In the genomic region with DNA sequence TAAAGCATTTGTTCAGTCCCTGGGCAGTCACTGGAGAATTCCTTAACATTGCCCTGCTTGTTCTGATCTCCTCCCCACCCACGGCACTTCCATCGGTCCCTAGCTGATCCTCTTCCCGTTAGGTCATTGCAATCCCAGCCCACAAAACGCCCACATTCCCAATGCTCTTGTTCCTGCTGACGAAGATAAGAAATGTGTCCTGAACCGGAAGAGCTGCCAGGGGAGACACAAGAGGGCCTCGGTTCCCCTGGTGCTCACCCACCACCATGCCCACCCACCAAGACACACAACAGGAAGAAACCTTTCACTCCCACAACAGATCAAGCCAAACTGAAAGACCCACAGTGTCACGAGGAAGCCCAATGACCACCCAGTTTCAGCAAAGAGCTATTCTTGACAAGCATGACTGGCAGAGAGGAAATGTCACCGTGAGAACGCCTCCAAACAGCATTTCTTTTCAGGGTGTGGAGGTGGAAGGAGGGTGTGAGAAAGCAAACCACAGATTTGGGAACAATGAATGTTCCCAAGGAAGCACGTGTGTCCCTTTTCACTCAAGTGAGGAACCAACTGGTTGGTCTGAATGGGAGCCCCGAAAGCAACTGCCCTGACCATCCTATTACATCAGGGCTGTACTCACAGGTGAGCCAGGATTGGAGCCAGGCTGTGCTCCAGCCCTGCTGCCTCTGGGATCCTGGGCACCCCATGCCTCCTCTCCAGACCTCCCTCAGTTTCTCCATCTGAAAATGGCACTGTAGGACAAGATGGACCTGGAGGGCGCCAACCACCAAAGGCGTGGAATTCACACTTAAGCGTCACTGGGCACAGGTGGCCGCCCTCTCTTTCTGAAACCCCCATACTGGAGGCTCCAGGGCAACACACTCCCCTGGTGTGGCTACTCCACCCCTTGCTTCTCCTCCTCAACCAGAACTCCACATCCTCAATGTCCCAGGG, we compare ENCODE assay signal across 8 cellular contexts.
DNase-seq lines count a peak whose midpoint lies in the region; TF ChIP-seq lines count a peak whose summit lies in the region.

No MANE protein-coding gene starts in this region.

- intact Hi-C loops in lower leg skin (cut with DNase I; ENCODE audit: low total_unique reads): no loop called here

- H3K27ac Mint-ChIP-seq in activated CD4-positive, alpha-beta T cell treated with anti-CD3 and anti-CD28 coated beads, Interleukin-2, amount 10 ng/mL, durations not matched to agents 7 days and 5 days: peak overlapping the region; percentile 43
- H3K27ac Mint-ChIP-seq in osteocyte (ENCODE audit: unreplicated experiment): peak overlapping the region; percentile 85

- peaks cover 53% of the 10 kb centered on the region for H3K36me3 ChIP-seq in Karpas-422 (ENCODE audit: insufficient read depth, low read length)

- no peaks in the 10 kb centered on the region for H3K27me3 Mint-ChIP-seq in activated CD4-positive, alpha-beta T cell treated with anti-CD3 and anti-CD28 coated beads, Interleukin-2, amount 10 ng/mL, durations not matched to agents 7 days and 5 days
- no peaks in the 10 kb centered on the region for H3K27me3 Mint-ChIP-seq in osteocyte (ENCODE audit: unreplicated experiment)

- H3K27me3 ChIP-seq in Karpas-422 (ENCODE audit: low read length): no peaks in the 10 kb centered on the region

- peaks cover 38% of the 10 kb centered on the region for H3K36me3 Mint-ChIP-seq in activated CD4-positive, alpha-beta T cell treated with anti-CD3 and anti-CD28 coated beads, Interleukin-2, amount 10 ng/mL, durations not matched to agents 7 days and 5 days (ENCODE audit: low read depth)
- H3K36me3 Mint-ChIP-seq in osteocyte (ENCODE audit: unreplicated experiment): peaks cover 38% of the 10 kb centered on the region

- no peaks in the 10 kb centered on the region for H3K9me3 Mint-ChIP-seq in activated CD4-positive, alpha-beta T cell treated with anti-CD3 and anti-CD28 coated beads, Interleukin-2, amount 10 ng/mL, durations not matched to agents 7 days and 5 days
- no peaks in the 10 kb centered on the region for H3K9me3 Mint-ChIP-seq in osteocyte (ENCODE audit: unreplicated experiment)

- CTCF ChIA-PET in activated CD4-positive, alpha-beta T cell treated with anti-CD3 and anti-CD28 coated beads, Interleukin-2, amount 10 ng/mL, durations not matched to agents 7 days and 5 days (lab: Charles Lee): interaction anchor here (1.4 to 2.6 kb wide), 3 partner anchors 11 to 125 kb away, joined by 5 to 10 read pairs (median 7); no protein-coding TSS in a partner anchor

- no peak overlapping the region for H3K9ac ChIP-seq in Karpas-422 (ENCODE audit: low read length)

- no peaks in the 10 kb centered on the region for H3K9me3 ChIP-seq in Karpas-422 (ENCODE audit: low read length)

- POLR2A ChIA-PET in activated CD4-positive, alpha-beta T cell treated with anti-CD3 and anti-CD28 coated beads, Interleukin-2, amount 10 ng/mL, durations not matched to agents 7 days and 5 days (lab: Charles Lee): no interaction called here

- no peaks in the 10 kb centered on the region for H4K20me1 ChIP-seq in Karpas-422 (ENCODE audit: insufficient read depth, low read depth, low read length)

- H3K4me3 ChIP-seq in Karpas-422 (ENCODE audit: low read length) (no peak overlapping the region), epithelial cell of esophagus (ENCODE audit: low read length) (no peak overlapping the region), lower leg skin (ENCODE audit: low read depth, poor library complexity, severe bottlenecking) (no peak overlapping the region)

- 64 to 66% methylated on average over 16 of the region's 16 CpGs for WGBS in lower leg skin, 2 donors

- no peak for DNase-seq in activated CD4-positive, alpha-beta T cell treated with anti-CD3 and anti-CD28 coated beads, Interleukin-2, amount 10 ng/mL, durations not matched to agents 7 days and 5 days
- no peak for DNase-seq in activated CD4-positive, alpha-beta T cell treated with anti-CD3 and anti-CD28 coated beads, Interleukin-2, amount 50 U/mL, for 1 hour
- DNase-seq in Karpas-422: no peak
- peak; percentile 78 for DNase-seq in epithelial cell of esophagus (ENCODE audit: low read depth)
- no peak for DNase-seq in osteocyte (ENCODE audit: extremely low spot score, unreplicated experiment)
- DNase-seq in activated gamma-delta T cell (lab: John Stamatoyannopoulos, UW): no peak
- DNase-seq in HT-29 (ENCODE audit: low spot score): no peak
- DNase-seq in lower leg skin (ENCODE audit: low spot score in 2 of 2): no peak

- H2AFZ ChIP-seq in Karpas-422 (ENCODE audit: low read length): no peak overlapping the region

- TF ChIP-seq CTCF in epithelial cell of esophagus (IDR thresholded peaks at IDR 0.05; ENCODE audit: insufficient read depth, low read depth, low read length, missing control alignments): no peak
- TF ChIP-seq CTCF in osteocyte (IDR thresholded peaks at IDR 0.05): no peak
- no peak for TF ChIP-seq CTCF in lower leg skin (IDR thresholded peaks at IDR 0.05)

- H3K79me2 ChIP-seq in Karpas-422 (ENCODE audit: low read length): peaks cover 72% of the 10 kb centered on the region

- peaks cover 5% of the 10 kb centered on the region for H3K4me1 Mint-ChIP-seq in activated CD4-positive, alpha-beta T cell treated with anti-CD3 and anti-CD28 coated beads, Interleukin-2, amount 10 ng/mL, durations not matched to agents 7 days and 5 days
- H3K4me1 Mint-ChIP-seq in osteocyte (ENCODE audit: unreplicated experiment): peaks cover 37% of the 10 kb centered on the region

- H3K9me2 ChIP-seq in Karpas-422 (replicated peaks; ENCODE audit: insufficient read depth, low read length): no peaks in the 10 kb centered on the region

- no peak overlapping the region for H3K4me2 ChIP-seq in Karpas-422 (ENCODE audit: low read depth, low read length, poor library complexity, severe bottlenecking)

- no peak for TF ChIP-seq POLR2A in lower leg skin (IDR thresholded peaks at IDR 0.05)

- no peak overlapping the region for H3K4me3 Mint-ChIP-seq in activated CD4-positive, alpha-beta T cell treated with anti-CD3 and anti-CD28 coated beads, Interleukin-2, amount 10 ng/mL, durations not matched to agents 7 days and 5 days
- H3K4me3 Mint-ChIP-seq in osteocyte (ENCODE audit: unreplicated experiment): no peak overlapping the region

- H3K4me1 ChIP-seq in Karpas-422 (ENCODE audit: low read length): peaks cover 35% of the 10 kb centered on the region

- peak overlapping the region; percentile 97; the same call in 1 of the 2 replicates for H3K27ac ChIP-seq in Karpas-422 (ENCODE audit: low read length)
